Comparison of ENCODE assay signal across 8 cellular contexts in genomic region chr6:41939848-41940758, GRCh38. TPM values are rescaled to one million over a fixed set of nuclear protein-coding genes. Genes with fewer than 3 reads are reported as not detected.
DNase-seq lines count a peak whose midpoint lies in the region; ATAC-seq lines count a peak whose summit lies in the region.

No MANE protein-coding gene starts in this region.

- peaks cover 53 to 72% (median 70%) of the 10 kb centered on the region in 3 donors for H3K4me1 Mint-ChIP-seq in naive B cell

- peaks cover 1% of the 10 kb centered on the region for H3K4me1 ChIP-seq in endocrine pancreas (ENCODE audit: control insufficient read depth, insufficient read depth, low read length)

- H3K27me3 ChIP-seq in endocrine pancreas (ENCODE audit: control insufficient read depth, insufficient read depth, low read length): no peaks in the 10 kb centered on the region

- no peaks in the 10 kb centered on the region for H3K36me3 ChIP-seq in endocrine pancreas (ENCODE audit: control insufficient read depth, insufficient read depth, low read length)

- H3K27ac Mint-ChIP-seq in naive B cell: peak overlapping the region; percentile 49 to 94 (median 90)

- DNase-seq in SKM-1 treated with dmso at 0.1 percent for 144 hours (lab: John Stamatoyannopoulos, UW; ENCODE audit: unreplicated experiment): peak; percentile 79
- no peak for DNase-seq in SKM-1 (lab: John Stamatoyannopoulos, UW; ENCODE audit: unreplicated experiment)
- peak; percentile 77 for DNase-seq in UCSD-AML1 (lab: John Stamatoyannopoulos, UW; ENCODE audit: unreplicated experiment)
- DNase-seq in naive B cell: no peak
- DNase-seq in cerebellum (ENCODE audit: low spot score): no peak

- H3K27me3 Mint-ChIP-seq in naive B cell: no peaks in the 10 kb centered on the region

- H3K9me3 ChIP-seq in endocrine pancreas (ENCODE audit: control insufficient read depth, low read length): no peaks in the 10 kb centered on the region

- H3K9me3 Mint-ChIP-seq in naive B cell: no peaks in the 10 kb centered on the region

- H3K36me3 Mint-ChIP-seq in naive B cell: peaks cover 0 to 6% of the 10 kb centered on the region in 2 donors

- H3K4me3 ChIP-seq in endocrine pancreas (ENCODE audit: control insufficient read depth, insufficient read depth, low read length): peak overlapping the region; percentile 22

- peak overlapping the region; percentile 84 to 93 (median 89) for H3K4me3 Mint-ChIP-seq in naive B cell

- no peak for ATAC-seq in naive B cell (ENCODE audit: low read depth in 2 of 2)
- no peak for ATAC-seq in GM21576 (IDR thresholded peaks at IDR 0.05; ENCODE audit: unreplicated experiment)
- no peak for ATAC-seq in GM19467 (IDR thresholded peaks at IDR 0.05; ENCODE audit: unreplicated experiment)

- H3K9ac ChIP-seq in endocrine pancreas (ENCODE audit: control insufficient read depth, insufficient read depth, low read length): peak overlapping the region; percentile 62

RNA-seq across cellular contexts. Expression of gene CCND3, which starts 1.5 kb away (rescaled TPM):
- polyA plus RNA-seq in naive B cell (ENCODE audit: low read depth in 6 of 6): 100 to 1,000 TPM; 207 to 529 (median 394) TPM
- total RNA-seq in cerebellum: 15.5 TPM

RNA-seq across cellular contexts. Expression of gene BYSL, which starts 18.8 kb away (rescaled TPM):
- 1 to 10 TPM; 3.0 to 8.6 (median 5.5) TPM for polyA plus RNA-seq in naive B cell (ENCODE audit: low read depth in 6 of 6)
- 10.3 TPM for total RNA-seq in cerebellum

RNA-seq across cellular contexts. Expression of gene MED20, which starts 19.2 kb away (rescaled TPM):
- 10 to 100 TPM in 4 of 6 donors, 1 to 10 TPM in 2; 9.5 to 12.0 (median 10.5) TPM for polyA plus RNA-seq in naive B cell (ENCODE audit: low read depth in 6 of 6)
- 17.6 TPM for total RNA-seq in cerebellum

RNA-seq across cellular contexts. Expression of gene USP49, which starts 44.9 kb away (rescaled TPM):
- 1 to 10 TPM in 1 of 6 donors, under 1 TPM in 4, not detected in 1; 0.62 to 1.0 (median 0.69) TPM for polyA plus RNA-seq in naive B cell (ENCODE audit: low read depth in 6 of 6)
- total RNA-seq in cerebellum: 18.5 TPM

Comparison
In these comparisons a context has a peak if more than half of its experiments do, and no peak if none do; other contexts are left out.
1. DNase-seq: peak in SKM-1 treated with dmso at 0.1 percent for 144 hours (single experiment) and UCSD-AML1 (single experiment); none in SKM-1 (single experiment), naive B cell (single experiment) and cerebellum (single experiment).